ENCODE assay signal across 13 cellular contexts in the genomic region with DNA sequence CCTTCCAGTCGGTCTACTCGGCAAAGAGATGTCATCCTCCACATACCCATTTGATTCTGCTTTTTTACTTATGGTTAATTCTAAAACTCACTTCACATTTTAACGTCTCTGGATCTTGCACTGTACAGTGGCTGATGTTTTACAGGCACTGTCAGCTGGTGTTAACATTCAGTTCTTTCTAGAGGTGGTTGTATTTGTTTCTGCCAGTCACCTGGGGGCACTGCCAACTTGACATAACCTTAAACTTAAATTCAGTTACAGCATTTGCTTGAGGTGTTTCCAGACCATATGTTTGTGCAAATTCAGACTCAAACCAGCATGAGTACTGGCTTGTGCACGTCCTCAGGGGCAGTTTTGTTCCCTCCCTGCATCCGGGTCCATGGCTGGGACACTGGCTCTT. TPM values are rescaled to one million over a fixed set of nuclear protein-coding genes. Genes with fewer than 3 reads are reported as not detected.
DNase-seq lines count a peak whose midpoint lies in the region; ATAC-seq and TF ChIP-seq lines count a peak whose summit lies in the region.
"Had no signal": no experiment of that assay in that cellular context is flagged by ENCODE, and none has a peak within 500 bp of the region (broad histone marks: within the 10 kb centered on the region; RNA-seq: fewer than 3 reads in every experiment).

No MANE protein-coding gene starts in this region.

- H4K20me1 ChIP-seq in Loucy (ENCODE audit: insufficient read depth, low read length, poor library complexity, severe bottlenecking) = no peaks in the 10 kb centered on the region

- peaks cover 81% of the 10 kb centered on the region for H3K4me1 Mint-ChIP-seq in activated CD8-positive, alpha-beta T cell treated with anti-CD3 and anti-CD28 coated beads, Interleukin-2, amount 10 ng/mL, durations not matched to agents 7 days and 5 days (ENCODE audit: low read depth)
- peaks cover 72% of the 10 kb centered on the region for H3K4me1 Mint-ChIP-seq in activated CD8-positive, alpha-beta T cell treated with anti-CD3 and anti-CD28 coated beads for 36 hours (ENCODE audit: low read depth)
- H3K4me1 Mint-ChIP-seq in activated T-helper 2 cell treated with anti-CD3 and anti-CD28 coated beads, Interferon-gamma antibody, Interleukin-2, Interleukin-4, amounts not matched to agents 10 μg/mL and 5 μg/mL and 100 μg/mL, durations not matched to agents 14 hours and 24 hours and 36 hours (ENCODE audit: low read depth) = peaks cover 75% of the 10 kb centered on the region

- H3K4me2 ChIP-seq in Loucy (ENCODE audit: low read depth, low read length, poor library complexity, severe bottlenecking) = no peak overlapping the region
- H3K4me2 ChIP-seq: smooth muscle cell had no signal

- no peak for DNase-seq in activated CD8-positive, alpha-beta T cell treated with anti-CD3 and anti-CD28 coated beads, Interleukin-2, amount 10 ng/mL, durations not matched to agents 7 days and 5 days
- DNase-seq in activated CD8-positive, alpha-beta T cell treated with anti-CD3 and anti-CD28 coated beads for 36 hours = no peak
- DNase-seq in activated T-helper 2 cell treated with anti-CD3 and anti-CD28 coated beads, Interferon-gamma antibody, Interleukin-2, Interleukin-4, amounts not matched to agents 10 μg/mL and 5 μg/mL and 100 μg/mL, durations not matched to agents 14 hours and 24 hours and 36 hours (ENCODE audit: low spot score) = no peak
- DNase-seq in renal cortical epithelial cell (ENCODE audit: low read depth) (peak; percentile 68), Ammon's horn (ENCODE audit: low spot score) (no peak), HuH-7 (ENCODE audit: low spot score) (no peak), NCI-H345 (lab: John Stamatoyannopoulos, UW) (no peak)
- DNase-seq: activated effector memory CD4-positive, alpha-beta T cell treated with anti-CD3 and anti-CD28 coated beads, Interleukin-2, amount 50 U/mL, for 16 hours; GF-D8; GM23248; NCI-H2029 had no signal

- intact Hi-C loops in activated CD8-positive, alpha-beta T cell treated with anti-CD3 and anti-CD28 coated beads for 36 hours (cut with micrococcal nuclease) = no loop called here
- intact Hi-C loops in activated T-helper 2 cell treated with anti-CD3 and anti-CD28 coated beads, Interferon-gamma antibody, Interleukin-2, Interleukin-4, amounts not matched to agents 10 μg/mL and 5 μg/mL and 100 μg/mL, durations not matched to agents 14 hours and 24 hours and 36 hours (cut with micrococcal nuclease) = no loop called here

- no peak overlapping the region for H3K4me3 ChIP-seq in Loucy (ENCODE audit: low read length, poor library complexity, severe bottlenecking)
- H3K4me3 ChIP-seq: GM23248, smooth muscle cell had no signal

- H3F3A ChIP-seq in Loucy (ENCODE audit: low read depth) = no peaks in the 10 kb centered on the region

- no peaks in the 10 kb centered on the region for H3K27me3 Mint-ChIP-seq in activated CD8-positive, alpha-beta T cell treated with anti-CD3 and anti-CD28 coated beads, Interleukin-2, amount 10 ng/mL, durations not matched to agents 7 days and 5 days (ENCODE audit: low read depth)
- no peaks in the 10 kb centered on the region for H3K27me3 Mint-ChIP-seq in activated CD8-positive, alpha-beta T cell treated with anti-CD3 and anti-CD28 coated beads for 36 hours
- H3K27me3 Mint-ChIP-seq in activated T-helper 2 cell treated with anti-CD3 and anti-CD28 coated beads, Interferon-gamma antibody, Interleukin-2, Interleukin-4, amounts not matched to agents 10 μg/mL and 5 μg/mL and 100 μg/mL, durations not matched to agents 14 hours and 24 hours and 36 hours (ENCODE audit: low read depth) = no peaks in the 10 kb centered on the region

- no peak overlapping the region for H2AFZ ChIP-seq in Loucy (ENCODE audit: low read length)
- H2AFZ ChIP-seq: GM23248 had no signal

- POLR2A ChIA-PET in activated CD8-positive, alpha-beta T cell treated with anti-CD3 and anti-CD28 coated beads, Interleukin-2, amount 10 ng/mL, durations not matched to agents 7 days and 5 days (lab: Charles Lee) = interaction anchor here (0.7 to 1.0 kb wide), 2 partner anchors 9 to 17 kb away, joined by 3 read pairs; no protein-coding TSS in a partner anchor
- POLR2A ChIA-PET in activated CD8-positive, alpha-beta T cell treated with anti-CD3 and anti-CD28 coated beads for 36 hours (lab: Charles Lee) = interaction anchor here (0.8 kb wide), 1 partner anchor 43 kb away, joined by 3 read pairs; no protein-coding TSS in a partner anchor

- H3K9me3 Mint-ChIP-seq in activated CD8-positive, alpha-beta T cell treated with anti-CD3 and anti-CD28 coated beads, Interleukin-2, amount 10 ng/mL, durations not matched to agents 7 days and 5 days (ENCODE audit: insufficient read depth) = no peaks in the 10 kb centered on the region
- no peaks in the 10 kb centered on the region for H3K9me3 Mint-ChIP-seq in activated CD8-positive, alpha-beta T cell treated with anti-CD3 and anti-CD28 coated beads for 36 hours
- no peaks in the 10 kb centered on the region for H3K9me3 Mint-ChIP-seq in activated T-helper 2 cell treated with anti-CD3 and anti-CD28 coated beads, Interferon-gamma antibody, Interleukin-2, Interleukin-4, amounts not matched to agents 10 μg/mL and 5 μg/mL and 100 μg/mL, durations not matched to agents 14 hours and 24 hours and 36 hours

- no peaks in the 10 kb centered on the region for H3K9me3 ChIP-seq in Loucy (ENCODE audit: insufficient read depth, low read depth, low read length)

- H3K4me1 ChIP-seq in Loucy (ENCODE audit: insufficient read depth, low read length, poor library complexity, severe bottlenecking) = peaks cover 21% of the 10 kb centered on the region

- H3K79me2 ChIP-seq in Loucy (ENCODE audit: insufficient read depth, low read length) = no peaks in the 10 kb centered on the region

- ATAC-seq in activated CD8-positive, alpha-beta T cell treated with anti-CD3 and anti-CD28 coated beads, Interleukin-2, amount 10 ng/mL, durations not matched to agents 7 days and 5 days = no peak
- no peak for ATAC-seq in activated CD8-positive, alpha-beta T cell treated with anti-CD3 and anti-CD28 coated beads for 36 hours

- CTCF ChIA-PET in activated CD8-positive, alpha-beta T cell treated with anti-CD3 and anti-CD28 coated beads, Interleukin-2, amount 10 ng/mL, durations not matched to agents 7 days and 5 days (lab: Charles Lee) = interaction anchor here (0.8 to 4.9 kb wide), 6 partner anchors 10 to 119 kb away, joined by 3 to 37 read pairs (median 4); no protein-coding TSS in a partner anchor
- CTCF ChIA-PET in activated CD8-positive, alpha-beta T cell treated with anti-CD3 and anti-CD28 coated beads for 36 hours (lab: Charles Lee) = interaction anchor here (1.0 to 1.5 kb wide), 4 partner anchors 51 to 85 kb away, joined by 3 to 4 read pairs (median 4); no protein-coding TSS in a partner anchor

- TF ChIP-seq CTCF in activated CD8-positive, alpha-beta T cell treated with anti-CD3 and anti-CD28 coated beads for 36 hours (IDR thresholded peaks at IDR 0.05) = no peak
- TF ChIP-seq CTCF in Loucy (conservative IDR thresholded peaks at IDR 0.05; ENCODE audit: low read length) = peak; percentile 48

- no peaks in the 10 kb centered on the region for H3K36me3 ChIP-seq in Loucy (ENCODE audit: insufficient read depth, low read length)

- peaks cover 72% of the 10 kb centered on the region for H3K36me3 Mint-ChIP-seq in activated CD8-positive, alpha-beta T cell treated with anti-CD3 and anti-CD28 coated beads, Interleukin-2, amount 10 ng/mL, durations not matched to agents 7 days and 5 days (ENCODE audit: low read depth)
- no peaks in the 10 kb centered on the region for H3K36me3 Mint-ChIP-seq in activated CD8-positive, alpha-beta T cell treated with anti-CD3 and anti-CD28 coated beads for 36 hours (ENCODE audit: low read depth)
- H3K36me3 Mint-ChIP-seq in activated T-helper 2 cell treated with anti-CD3 and anti-CD28 coated beads, Interferon-gamma antibody, Interleukin-2, Interleukin-4, amounts not matched to agents 10 μg/mL and 5 μg/mL and 100 μg/mL, durations not matched to agents 14 hours and 24 hours and 36 hours (ENCODE audit: low read depth) = peaks cover 28% of the 10 kb centered on the region

- H3K4me3 Mint-ChIP-seq in activated CD8-positive, alpha-beta T cell treated with anti-CD3 and anti-CD28 coated beads, Interleukin-2, amount 10 ng/mL, durations not matched to agents 7 days and 5 days = peak overlapping the region; percentile 20
- no peak overlapping the region for H3K4me3 Mint-ChIP-seq in activated CD8-positive, alpha-beta T cell treated with anti-CD3 and anti-CD28 coated beads for 36 hours
- no peak overlapping the region for H3K4me3 Mint-ChIP-seq in activated T-helper 2 cell treated with anti-CD3 and anti-CD28 coated beads, Interferon-gamma antibody, Interleukin-2, Interleukin-4, amounts not matched to agents 10 μg/mL and 5 μg/mL and 100 μg/mL, durations not matched to agents 14 hours and 24 hours and 36 hours (ENCODE audit: low read depth)

- no peaks in the 10 kb centered on the region for H3K27me3 ChIP-seq in Loucy (ENCODE audit: insufficient read depth, low read length, poor library complexity, severe bottlenecking)

- H3K9ac ChIP-seq in Loucy (ENCODE audit: low read depth, low read length, poor library complexity, severe bottlenecking) = no peak overlapping the region
- H3K9ac ChIP-seq: GM23248 had no signal

- H3K9me2 ChIP-seq in Loucy (replicated peaks; ENCODE audit: low read depth, low read length) = no peaks in the 10 kb centered on the region

- peak overlapping the region; percentile 2 for H3K27ac Mint-ChIP-seq in activated CD8-positive, alpha-beta T cell treated with anti-CD3 and anti-CD28 coated beads, Interleukin-2, amount 10 ng/mL, durations not matched to agents 7 days and 5 days
- H3K27ac Mint-ChIP-seq in activated CD8-positive, alpha-beta T cell treated with anti-CD3 and anti-CD28 coated beads for 36 hours = no peak overlapping the region
- peak overlapping the region; percentile 67 for H3K27ac Mint-ChIP-seq in activated T-helper 2 cell treated with anti-CD3 and anti-CD28 coated beads, Interferon-gamma antibody, Interleukin-2, Interleukin-4, amounts not matched to agents 10 μg/mL and 5 μg/mL and 100 μg/mL, durations not matched to agents 14 hours and 24 hours and 36 hours

RNA-seq across cellular contexts. Expression of a gene that starts 5.3 kb away (rescaled TPM):
- total RNA-seq in activated CD8-positive, alpha-beta T cell treated with anti-CD3 and anti-CD28 coated beads, Interleukin-2, amount 10 ng/mL, durations not matched to agents 7 days and 5 days = 10 to 100 TPM; 25.6 to 25.8 TPM
- 10 to 100 TPM; 16.7 to 17.2 TPM for total RNA-seq in activated CD8-positive, alpha-beta T cell treated with anti-CD3 and anti-CD28 coated beads for 36 hours
- 38.7 and 39.3 TPM in 2 replicates for total RNA-seq in activated T-helper 2 cell treated with anti-CD3 and anti-CD28 coated beads, Interferon-gamma antibody, Interleukin-2, Interleukin-4, amounts not matched to agents 10 μg/mL and 5 μg/mL and 100 μg/mL, durations not matched to agents 14 hours and 24 hours and 36 hours
- 39.6 and 54.2 TPM in 2 replicates for total RNA-seq in renal cortical epithelial cell

RNA-seq across cellular contexts. Expression of a gene that starts 24.1 kb away (rescaled TPM):
- total RNA-seq in activated CD8-positive, alpha-beta T cell treated with anti-CD3 and anti-CD28 coated beads, Interleukin-2, amount 10 ng/mL, durations not matched to agents 7 days and 5 days = 10 to 100 TPM; 39.4 to 45.4 TPM
- 10 to 100 TPM; 16.7 to 17.6 TPM for total RNA-seq in activated CD8-positive, alpha-beta T cell treated with anti-CD3 and anti-CD28 coated beads for 36 hours
- total RNA-seq in activated T-helper 2 cell treated with anti-CD3 and anti-CD28 coated beads, Interferon-gamma antibody, Interleukin-2, Interleukin-4, amounts not matched to agents 10 μg/mL and 5 μg/mL and 100 μg/mL, durations not matched to agents 14 hours and 24 hours and 36 hours = 58.4 and 65.0 TPM in 2 replicates
- total RNA-seq in renal cortical epithelial cell = 84.0 and 108 TPM in 2 replicates
